8 cellular contexts compared by ENCODE assay signal in genomic region chr9:120868676-120869359, GRCh38. TPM values are rescaled to one million over a fixed set of nuclear protein-coding genes. Genes with fewer than 3 reads are reported as not detected.
A peak's percentile ranks its signal among the peaks of the same experiment; 100 is the strongest.
DNase-seq lines count a peak whose midpoint lies in the region; ATAC-seq, FAIRE-seq and TF ChIP-seq lines count a peak whose summit lies in the region.

No MANE protein-coding gene starts in this region.

- ATAC-seq in GM21367 (IDR thresholded peaks at IDR 0.05; ENCODE audit: unreplicated experiment), result peak; percentile 78
- peak; percentile 94 to 97 for ATAC-seq in left cardiac atrium
- peak; percentile 97 for ATAC-seq in upper lobe of right lung

- H3K4me3 Mint-ChIP-seq in progenitor cell of endocrine pancreas (ENCODE audit: low read depth), result peak overlapping the region; percentile 80

- H3K9me3 ChIP-seq in HUES48 (ENCODE audit: control insufficient read depth, insufficient read depth, low read length), result no peaks in the 10 kb centered on the region
- H3K9me3 ChIP-seq in adrenal gland (replicated peaks in 1 of 3), result no peaks in the 10 kb centered on the region
- H3K9me3 ChIP-seq in upper lobe of right lung, result no peaks in the 10 kb centered on the region

- no peak overlapping the region for H3K9ac ChIP-seq in HUES48 (ENCODE audit: low read depth, low read length)

- H3K36me3 ChIP-seq in HUES48 (ENCODE audit: control insufficient read depth, insufficient read depth, low read length) (peaks cover 17% of the 10 kb centered on the region), adrenal gland (replicated peaks in 1 of 2) (peaks cover 0 to 20% of the 10 kb centered on the region in 2 donors), upper lobe of right lung (no peaks in the 10 kb centered on the region)

- peak overlapping the region; percentile 69 for H3K4me3 ChIP-seq in HUES48 (ENCODE audit: low read depth, low read length)
- peak overlapping the region in 3 of 4 donors; percentile 28 to 68 (median 45) for H3K4me3 ChIP-seq in adrenal gland
- H3K4me3 ChIP-seq in upper lobe of right lung, result peak overlapping the region; percentile 69

- peak; percentile 65 to 66 for TF ChIP-seq POLR2A in adrenal gland (IDR thresholded peaks at IDR 0.05)

- H3K4me1 Mint-ChIP-seq in progenitor cell of endocrine pancreas (ENCODE audit: low read depth), result peaks cover 7% of the 10 kb centered on the region

- H3K27ac Mint-ChIP-seq in progenitor cell of endocrine pancreas, result peak overlapping the region; percentile 65

- WGBS in adrenal gland, 4 donors, result 0 to 4% (median 2%) methylated on average over 5 to 52 of the region's 52 CpGs

- H3K27me3 ChIP-seq in HUES48 (ENCODE audit: control insufficient read depth, insufficient read depth, low read length) (no peaks in the 10 kb centered on the region), adrenal gland (no peaks in the 10 kb centered on the region), upper lobe of right lung (no peaks in the 10 kb centered on the region)

- H3K9me3 Mint-ChIP-seq in progenitor cell of endocrine pancreas (ENCODE audit: low read depth), result no peaks in the 10 kb centered on the region

- intact Hi-C loops in adrenal gland (cut with DNase I), result no loop called here
- intact Hi-C loops in left cardiac atrium (cut with DNase I), result loop anchor here in 1 of 2 donors (2.0 kb wide), 1 partner anchor 68 kb away; no protein-coding TSS in a partner anchor
- intact Hi-C loops in upper lobe of right lung (cut with DNase I), result no loop called here

- DNase-seq in D721Med (ENCODE audit: insufficient read length, low spot score), result peak; percentile 84
- peak; percentile 78 to 84 for DNase-seq in SW 1271 (lab: John Stamatoyannopoulos, UW)
- DNase-seq in adrenal gland, result peak; percentile 98 to 100 (median 99)
- peak; percentile 97 for DNase-seq in left cardiac atrium
- peak; percentile 93 for DNase-seq in progenitor cell of endocrine pancreas (ENCODE audit: low spot score, unreplicated experiment)
- DNase-seq in upper lobe of right lung, result peak; percentile 100

- H3K4me1 ChIP-seq in HUES48 (ENCODE audit: control insufficient read depth, insufficient read depth, low read length) (peaks cover 17% of the 10 kb centered on the region), adrenal gland (replicated peaks in 1 of 2) (peaks cover 0 to 15% of the 10 kb centered on the region in 2 donors), upper lobe of right lung (peaks cover 14% of the 10 kb centered on the region)

- peaks cover 1% of the 10 kb centered on the region for H3K36me3 Mint-ChIP-seq in progenitor cell of endocrine pancreas (ENCODE audit: insufficient read depth)

- no peaks in the 10 kb centered on the region for H3K27me3 Mint-ChIP-seq in progenitor cell of endocrine pancreas

- H3K27ac ChIP-seq in HUES48 (ENCODE audit: low read depth, low read length), result no peak overlapping the region
- peak overlapping the region; percentile 24 to 90 (median 84) for H3K27ac ChIP-seq in adrenal gland
- H3K27ac ChIP-seq in upper lobe of right lung, result peak overlapping the region; percentile 86

- TF ChIP-seq CTCF in D721Med (IDR thresholded peaks at IDR 0.05; ENCODE audit: insufficient read depth, missing control alignments), result peak; percentile 38
- TF ChIP-seq CTCF in adrenal gland (IDR thresholded peaks at IDR 0.05), result peak in 5 of 6 experiments; percentile 27 to 59 (median 47)
- peak; percentile 42 for TF ChIP-seq CTCF in progenitor cell of endocrine pancreas (IDR thresholded peaks at IDR 0.05; ENCODE audit: unreplicated experiment)
- TF ChIP-seq CTCF in upper lobe of right lung (IDR thresholded peaks at IDR 0.05), result peak; percentile 56

- no peak for FAIRE-seq in D721Med (lab: Jason Lieb, UNC)

RNA-seq across cellular contexts. Expression of gene PHF19, which starts 8.2 kb away (rescaled TPM):
- 10 to 100 TPM; 17.2 to 61.8 (median 24.0) TPM for total RNA-seq in adrenal gland
- 10 to 100 TPM; 13.6 to 39.7 (median 29.7) TPM for polyA plus RNA-seq in adrenal gland
- total RNA-seq in left cardiac atrium, result 10 to 100 TPM; 16.8 to 18.5 TPM
- 27.2 and 28.4 TPM in 2 replicates for total RNA-seq in progenitor cell of endocrine pancreas
- total RNA-seq in upper lobe of right lung, result 19.0 TPM

RNA-seq across cellular contexts. Expression of gene PSMD5, which starts 26.1 kb away (rescaled TPM):
- total RNA-seq in adrenal gland (10 to 100 TPM; 34.2 to 78.8 (median 54.7) TPM), left cardiac atrium (10 to 100 TPM; 22.5 to 25.9 TPM), progenitor cell of endocrine pancreas (47.9 and 50.1 TPM in 2 replicates), upper lobe of right lung (38.2 TPM)
- polyA plus RNA-seq in adrenal gland, result 10 to 100 TPM; 15.6 to 57.1 (median 16.1) TPM

RNA-seq across cellular contexts. Expression of gene TRAF1, which starts 57.8 kb away (rescaled TPM):
- total RNA-seq in adrenal gland, result 10 to 100 TPM in 2 of 8 donors, 1 to 10 TPM in 6; 1.6 to 11.7 (median 6.1) TPM
- polyA plus RNA-seq in adrenal gland, result 10 to 100 TPM in 2 of 3 donors, 1 to 10 TPM in 1; 2.4 to 42.7 (median 30.3) TPM
- total RNA-seq in left cardiac atrium, result 1 to 10 TPM; 3.3 to 3.7 TPM
- 6.7 TPM in 2 replicates for total RNA-seq in progenitor cell of endocrine pancreas
- 6.0 TPM for total RNA-seq in upper lobe of right lung
